In genomic region chr1:227766015-227766634, GRCh38 we compare ENCODE assay signal across 9 cellular contexts. TPM values are rescaled to one million over a fixed set of nuclear protein-coding genes. Genes with fewer than 3 reads are reported as not detected.
DNase-seq lines count a peak whose midpoint lies in the region; ATAC-seq and TF ChIP-seq lines count a peak whose summit lies in the region.
"Had no signal": no experiment of that assay in that cellular context is flagged by ENCODE, and none has a peak within 500 bp of the region (broad histone marks: within the 10 kb centered on the region; RNA-seq: fewer than 3 reads in every experiment).

No MANE protein-coding gene starts in this region.

- peaks cover 21% of the 10 kb centered on the region for H3K36me3 Mint-ChIP-seq in activated CD4-positive, alpha-beta T cell treated with anti-CD3 and anti-CD28 coated beads for 36 hours (ENCODE audit: low read depth)

- TF ChIP-seq POLR2A in lower leg skin (IDR thresholded peaks at IDR 0.05), result no peak

- H3K4me3 Mint-ChIP-seq in activated CD4-positive, alpha-beta T cell treated with anti-CD3 and anti-CD28 coated beads for 36 hours, result peak overlapping the region; percentile 18

- H3K4me1 Mint-ChIP-seq in activated CD4-positive, alpha-beta T cell treated with anti-CD3 and anti-CD28 coated beads for 36 hours, result peaks cover 58% of the 10 kb centered on the region

- DNase-seq in GDM1 (lab: John Stamatoyannopoulos, UW) (peak; percentile 33), NCI-H1092 treated with DMSO at 0.1 percent for 48 hours (lab: John Stamatoyannopoulos, UW) (peak; percentile 95), colonic mucosa (peak; percentile 48), brain microvascular endothelial cell (no peak), sciatic nerve (ENCODE audit: low spot score) (no peak), lower leg skin (ENCODE audit: low spot score in 2 of 2) (no peak)
- peak; percentile 84 for DNase-seq in activated CD4-positive, alpha-beta T cell treated with anti-CD3 and anti-CD28 coated beads for 36 hours
- DNase-seq in stimulated activated CD8-positive, alpha-beta memory T cell treated with anti-CD3 and anti-CD28 coated beads, Interleukin-4, amount 100 ng/mL, for 24 hours (ENCODE audit: low read depth), result peak; percentile 66

- no peaks in the 10 kb centered on the region for H3K9me3 Mint-ChIP-seq in activated CD4-positive, alpha-beta T cell treated with anti-CD3 and anti-CD28 coated beads for 36 hours (ENCODE audit: low read depth)

- H3K27me3 ChIP-seq in colonic mucosa (no peaks in the 10 kb centered on the region), brain microvascular endothelial cell (replicated peaks) (no peaks in the 10 kb centered on the region)
- H3K27me3 ChIP-seq: dorsolateral prefrontal cortex had no signal

- H3K9me3 ChIP-seq in colonic mucosa, result no peaks in the 10 kb centered on the region

- peak; percentile 76 for ATAC-seq in activated CD4-positive, alpha-beta T cell treated with anti-CD3 and anti-CD28 coated beads for 36 hours
- ATAC-seq in sciatic nerve, result no peak

- peak overlapping the region; percentile 55 for H3K27ac Mint-ChIP-seq in activated CD4-positive, alpha-beta T cell treated with anti-CD3 and anti-CD28 coated beads for 36 hours

- H3K4me3 ChIP-seq in colonic mucosa (no peak overlapping the region), brain microvascular endothelial cell (ENCODE audit: low read depth, low read length) (no peak overlapping the region), lower leg skin (ENCODE audit: low read depth, poor library complexity, severe bottlenecking) (no peak overlapping the region)

- CTCF ChIA-PET in activated CD4-positive, alpha-beta T cell treated with anti-CD3 and anti-CD28 coated beads for 36 hours (lab: Charles Lee), result interaction anchor here (0.8 to 2.1 kb wide), 2 partner anchors 187 to 1320 kb away, joined by 3 to 6 read pairs; no protein-coding TSS in a partner anchor

- 78 to 79% methylated on average over 15 of the region's 17 CpGs for WGBS in lower leg skin, 2 donors

- H3K9ac ChIP-seq in colonic mucosa (ENCODE audit: low read depth in 2 of 2, low read length in 2 of 2), result no peak overlapping the region

- H3K27me3 Mint-ChIP-seq in activated CD4-positive, alpha-beta T cell treated with anti-CD3 and anti-CD28 coated beads for 36 hours, result no peaks in the 10 kb centered on the region

- no peaks in the 10 kb centered on the region for H3K36me3 ChIP-seq in colonic mucosa
- peaks cover 29% of the 10 kb centered on the region for H3K36me3 ChIP-seq in brain microvascular endothelial cell (replicated peaks)

- POLR2A ChIA-PET in activated CD4-positive, alpha-beta T cell treated with anti-CD3 and anti-CD28 coated beads for 36 hours (lab: Charles Lee), result no interaction called here

- intact Hi-C loops in activated CD4-positive, alpha-beta T cell treated with anti-CD3 and anti-CD28 coated beads for 36 hours (cut with DNase I, micrococcal nuclease), result loop anchor here in 1 of 2 experiments (10.0 kb wide), 1 partner anchor 339 kb away; the partner anchor contains the start of genes C1orf35 and MRPL55
- intact Hi-C loops in colonic mucosa (cut with DNase I) (no loop called here), sciatic nerve (cut with DNase I) (loop anchor here (5.0 kb wide), 1 partner anchor 181 kb away; the partner anchor contains the start of gene WNT9A), lower leg skin (cut with DNase I; ENCODE audit: low total_unique reads) (no loop called here)

- TF ChIP-seq CTCF in colonic mucosa (IDR thresholded peaks at IDR 0.05), result no peak
- TF ChIP-seq CTCF in brain microvascular endothelial cell (IDR thresholded peaks at IDR 0.05; ENCODE audit: low read depth, low read length, missing control alignments), result no peak
- TF ChIP-seq CTCF in lower leg skin (IDR thresholded peaks at IDR 0.05), result no peak

- peaks cover 12% of the 10 kb centered on the region for H3K4me1 ChIP-seq in colonic mucosa

- H3K27ac ChIP-seq in colonic mucosa (no peak overlapping the region), brain microvascular endothelial cell (no peak overlapping the region)

- in situ Hi-C loops in brain microvascular endothelial cell (cut with HindIII; ENCODE audit: low pct_ligation_motif_present, low sequenced_read_pairs), result no loop called here

RNA-seq across cellular contexts. Expression of gene SNAP47, which starts 30.9 kb away (rescaled TPM):
- total RNA-seq in activated CD4-positive, alpha-beta T cell treated with anti-CD3 and anti-CD28 coated beads for 36 hours, result 10 to 100 TPM; 30.3 to 31.2 TPM
- total RNA-seq in colonic mucosa (10 to 100 TPM; 19.0 to 28.0 TPM), sciatic nerve (32.3 TPM), lower leg skin (10 to 100 TPM; 25.2 to 41.9 (median 34.7) TPM)

RNA-seq across cellular contexts. Expression of gene JMJD4, which starts 31.0 kb away (rescaled TPM):
- 10 to 100 TPM; 14.4 to 18.1 TPM for total RNA-seq in activated CD4-positive, alpha-beta T cell treated with anti-CD3 and anti-CD28 coated beads for 36 hours
- 10 to 100 TPM in 1 of 2 donors, 1 to 10 TPM in 1; 9.0 to 16.0 TPM for total RNA-seq in colonic mucosa
- total RNA-seq in sciatic nerve, result 13.4 TPM
- 10 to 100 TPM; 11.8 to 22.9 (median 14.6) TPM for total RNA-seq in lower leg skin

RNA-seq across cellular contexts. Expression of gene PRSS38, which starts 49.4 kb away (rescaled TPM):
- total RNA-seq in activated CD4-positive, alpha-beta T cell treated with anti-CD3 and anti-CD28 coated beads for 36 hours, result not detected
- total RNA-seq in colonic mucosa (not detected), sciatic nerve (not detected), lower leg skin (not detected)

Comparison
In these comparisons a context has a peak if more than half of its experiments do, and no peak if none do; other contexts are left out.
1. DNase-seq: peak in GDM1 (single experiment), NCI-H1092 treated with DMSO at 0.1 percent for 48 hours (single experiment), activated CD4-positive, alpha-beta T cell treated with anti-CD3 and anti-CD28 coated beads for 36 hours (single experiment), colonic mucosa (single experiment) and stimulated activated CD8-positive, alpha-beta memory T cell treated with anti-CD3 and anti-CD28 coated beads, Interleukin-4, amount 100 ng/mL, for 24 hours (single experiment); none in brain microvascular endothelial cell (single experiment), sciatic nerve (single experiment) and lower leg skin (0 of 2).